8 cellular contexts compared by ENCODE assay signal in the genomic region with DNA sequence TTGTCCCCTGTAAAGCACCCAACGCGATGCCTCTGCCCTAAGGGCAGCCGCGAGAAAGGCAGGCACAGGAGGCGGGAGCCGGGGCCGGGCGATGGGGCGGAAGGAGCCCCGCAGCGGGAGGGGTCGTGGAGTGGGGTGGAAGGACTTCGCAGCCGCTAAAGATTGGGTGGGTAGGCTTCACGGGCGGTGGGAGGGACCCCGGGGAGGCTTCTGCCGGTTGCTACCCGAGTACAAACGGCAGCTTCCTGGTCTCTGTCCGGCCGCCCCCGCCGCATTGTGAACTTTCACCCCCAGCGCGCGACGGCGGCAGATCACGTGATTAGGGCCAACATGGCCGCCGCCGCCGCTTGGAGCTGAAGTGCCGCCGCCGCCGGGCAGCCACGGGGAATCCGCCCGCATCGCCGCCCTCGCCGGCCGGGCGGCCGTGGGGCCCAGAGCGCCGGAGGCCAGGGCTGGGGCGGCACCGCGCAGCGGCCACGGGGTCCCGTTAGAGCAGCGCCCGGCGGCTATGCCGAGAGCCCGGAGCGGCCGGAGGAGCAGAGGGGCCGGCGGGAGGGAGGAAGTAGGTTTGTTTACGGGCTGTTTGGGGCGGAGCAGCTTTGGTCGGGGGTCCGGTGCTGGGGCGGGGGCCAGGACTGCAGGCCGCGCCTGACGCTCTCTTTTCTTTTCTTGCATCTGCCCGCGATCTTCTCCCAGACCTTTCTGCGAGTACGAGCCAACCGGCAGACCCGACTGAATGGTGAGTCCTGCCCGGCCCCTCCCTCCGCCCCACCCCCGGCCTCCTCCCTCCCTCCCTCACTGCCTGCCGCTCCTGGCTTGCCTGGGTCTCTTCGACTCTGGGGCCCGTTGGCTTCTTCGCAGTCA. TPM values are rescaled to one million over a fixed set of nuclear protein-coding genes. Genes with fewer than 3 reads are reported as not detected.
DNase-seq lines count a peak whose midpoint lies in the region; ATAC-seq and TF ChIP-seq lines count a peak whose summit lies in the region.

No MANE protein-coding gene starts in this region.

- H3K27me3 Mint-ChIP-seq in activated T-helper 2 cell treated with anti-CD3 and anti-CD28 coated beads, Interferon-gamma antibody, Interleukin-2, Interleukin-4, amounts not matched to agents 10 μg/mL and 5 μg/mL and 100 μg/mL, durations not matched to agents 14 hours and 24 hours and 36 hours (ENCODE audit: low read depth) = no peaks in the 10 kb centered on the region
- no peaks in the 10 kb centered on the region for H3K27me3 Mint-ChIP-seq in nephron (ENCODE audit: low read depth)

- H3K9me3 Mint-ChIP-seq in activated T-helper 2 cell treated with anti-CD3 and anti-CD28 coated beads, Interferon-gamma antibody, Interleukin-2, Interleukin-4, amounts not matched to agents 10 μg/mL and 5 μg/mL and 100 μg/mL, durations not matched to agents 14 hours and 24 hours and 36 hours = no peaks in the 10 kb centered on the region
- H3K9me3 Mint-ChIP-seq in nephron = no peaks in the 10 kb centered on the region

- no peak for TF ChIP-seq CTCF in nephron (IDR thresholded peaks at IDR 0.05; ENCODE audit: unreplicated experiment in 3 of 3)

- intact Hi-C loops in activated T-helper 2 cell treated with anti-CD3 and anti-CD28 coated beads, Interferon-gamma antibody, Interleukin-2, Interleukin-4, amounts not matched to agents 10 μg/mL and 5 μg/mL and 100 μg/mL, durations not matched to agents 14 hours and 24 hours and 36 hours (cut with micrococcal nuclease) = loop anchor here (1.0 kb wide), 1 partner anchor 42 kb away; a partner anchor contains a TSS

- DNase-seq in DMS 273 treated with DMSO at 0.1 percent for 48 hours (lab: John Stamatoyannopoulos, UW) (peak; percentile 75), KG1 (lab: John Stamatoyannopoulos, UW) (peak; percentile 8), RKO (ENCODE audit: low spot score) (peak; percentile 89), fibroblast of peridontal ligament (ENCODE audit: extremely low read depth) (peak; percentile 75)
- peak; percentile 86 for DNase-seq in activated T-helper 2 cell treated with anti-CD3 and anti-CD28 coated beads, Interferon-gamma antibody, Interleukin-2, Interleukin-4, amounts not matched to agents 10 μg/mL and 5 μg/mL and 100 μg/mL, durations not matched to agents 14 hours and 24 hours and 36 hours (ENCODE audit: low spot score)
- peak; percentile 89 for DNase-seq in stimulated activated naive CD4-positive, alpha-beta T cell treated with Interleukin-2 at 50 U/mL for 16 hours (lab: John Stamatoyannopoulos, UW)

- peak overlapping the region; percentile 94 for H3K27ac Mint-ChIP-seq in activated T-helper 2 cell treated with anti-CD3 and anti-CD28 coated beads, Interferon-gamma antibody, Interleukin-2, Interleukin-4, amounts not matched to agents 10 μg/mL and 5 μg/mL and 100 μg/mL, durations not matched to agents 14 hours and 24 hours and 36 hours
- peak overlapping the region; percentile 81 to 99 (median 91) for H3K27ac Mint-ChIP-seq in nephron

- peak; percentile 63 for ATAC-seq in GM21576 (IDR thresholded peaks at IDR 0.05; ENCODE audit: unreplicated experiment)

- H3K36me3 Mint-ChIP-seq in activated T-helper 2 cell treated with anti-CD3 and anti-CD28 coated beads, Interferon-gamma antibody, Interleukin-2, Interleukin-4, amounts not matched to agents 10 μg/mL and 5 μg/mL and 100 μg/mL, durations not matched to agents 14 hours and 24 hours and 36 hours (ENCODE audit: low read depth) = peaks cover 44% of the 10 kb centered on the region
- H3K36me3 Mint-ChIP-seq in nephron (ENCODE audit: low read depth) = peaks cover 39% of the 10 kb centered on the region

- peak overlapping the region; percentile 86 for H3K4me3 Mint-ChIP-seq in activated T-helper 2 cell treated with anti-CD3 and anti-CD28 coated beads, Interferon-gamma antibody, Interleukin-2, Interleukin-4, amounts not matched to agents 10 μg/mL and 5 μg/mL and 100 μg/mL, durations not matched to agents 14 hours and 24 hours and 36 hours (ENCODE audit: low read depth)
- H3K4me3 Mint-ChIP-seq in nephron = peak overlapping the region; percentile 73 to 93 (median 93)

- peaks cover 35% of the 10 kb centered on the region for H3K4me1 Mint-ChIP-seq in activated T-helper 2 cell treated with anti-CD3 and anti-CD28 coated beads, Interferon-gamma antibody, Interleukin-2, Interleukin-4, amounts not matched to agents 10 μg/mL and 5 μg/mL and 100 μg/mL, durations not matched to agents 14 hours and 24 hours and 36 hours (ENCODE audit: low read depth)
- H3K4me1 Mint-ChIP-seq in nephron = peaks cover 53% of the 10 kb centered on the region

RNA-seq across cellular contexts. Expression of a gene that starts 42.4 kb away (rescaled TPM):
- total RNA-seq in activated T-helper 2 cell treated with anti-CD3 and anti-CD28 coated beads, Interferon-gamma antibody, Interleukin-2, Interleukin-4, amounts not matched to agents 10 μg/mL and 5 μg/mL and 100 μg/mL, durations not matched to agents 14 hours and 24 hours and 36 hours = 6.3 and 6.7 TPM in 2 replicates

RNA-seq across cellular contexts. Expression of a gene that starts 42.6 kb away (rescaled TPM):
- total RNA-seq in activated T-helper 2 cell treated with anti-CD3 and anti-CD28 coated beads, Interferon-gamma antibody, Interleukin-2, Interleukin-4, amounts not matched to agents 10 μg/mL and 5 μg/mL and 100 μg/mL, durations not matched to agents 14 hours and 24 hours and 36 hours = 139 and 157 TPM in 2 replicates

Comparison
In these comparisons a context has a peak if more than half of its experiments do, and no peak if none do; other contexts are left out.
1. Peak in every context shown above with its lines: DNase-seq and ATAC-seq.
2. DNase-seq: peak in every context shown above with its lines; median percentile 89 in RKO; 89 in stimulated activated naive CD4-positive, alpha-beta T cell treated with Interleukin-2 at 50 U/mL for 16 hours; 86 in activated T-helper 2 cell treated with anti-CD3 and anti-CD28 coated beads, Interferon-gamma antibody, Interleukin-2, Interleukin-4, amounts not matched to agents 10 μg/mL and 5 μg/mL and 100 μg/mL, durations not matched to agents 14 hours and 24 hours and 36 hours; 75 in DMS 273 treated with DMSO at 0.1 percent for 48 hours; 75 in fibroblast of peridontal ligament; 8 in KG1.